15 cellular contexts compared by ENCODE assay signal in genomic region chr16:55222436-55222835, GRCh38.
A peak's percentile ranks its signal among the peaks of the same experiment; 100 is the strongest.
DNase-seq lines count a peak whose midpoint lies in the region; ATAC-seq and TF ChIP-seq lines count a peak whose summit lies in the region.
"Had no signal": no experiment of that assay in that cellular context is flagged by ENCODE, and none has a peak within 500 bp of the region (broad histone marks: within the 10 kb centered on the region; RNA-seq: fewer than 3 reads in every experiment).

No MANE protein-coding gene starts in this region.

- peaks cover 17% of the 10 kb centered on the region for H3K9me3 Mint-ChIP-seq in GM23338
- peaks cover 0 to 16% of the 10 kb centered on the region in 2 donors for H3K9me3 Mint-ChIP-seq in stimulated activated naive CD8-positive, alpha-beta T cell treated with anti-CD3 and anti-CD28 coated beads, Interleukin-15, amount 100 ng/mL, for 72 hours

- no peak for TF ChIP-seq EP300 in tibial nerve (IDR thresholded peaks at IDR 0.05)

- TF ChIP-seq CTCF in GM23338 (conservative IDR thresholded peaks at IDR 0.05; ENCODE audit: low read depth in 2 of 2) = no peak
- no peak for TF ChIP-seq CTCF in tibial nerve (IDR thresholded peaks at IDR 0.05)

- no peaks in the 10 kb centered on the region for H4K20me1 ChIP-seq in GM23338 (replicated peaks; ENCODE audit: insufficient read depth)

- H3K27me3 Mint-ChIP-seq in GM23338 (ENCODE audit: insufficient read depth, low read depth, poor library complexity) = no peaks in the 10 kb centered on the region
- H3K27me3 Mint-ChIP-seq in stimulated activated naive CD8-positive, alpha-beta T cell treated with anti-CD3 and anti-CD28 coated beads, Interleukin-15, amount 100 ng/mL, for 72 hours = peaks cover 15% of the 10 kb centered on the region

- H3K4me3 Mint-ChIP-seq in GM23338 = no peak overlapping the region
- no peak overlapping the region for H3K4me3 Mint-ChIP-seq in stimulated activated naive CD8-positive, alpha-beta T cell treated with anti-CD3 and anti-CD28 coated beads, Interleukin-15, amount 100 ng/mL, for 72 hours
- H3K4me3 Mint-ChIP-seq: CD4-positive, alpha-beta T cell; H9 had no signal

- H3K27ac Mint-ChIP-seq in GM23338 = no peak overlapping the region
- H3K27ac Mint-ChIP-seq in stimulated activated naive CD8-positive, alpha-beta T cell treated with anti-CD3 and anti-CD28 coated beads, Interleukin-15, amount 100 ng/mL, for 72 hours = no peak overlapping the region
- H3K27ac Mint-ChIP-seq: CD4-positive, alpha-beta T cell had no signal

- ATAC-seq in GM23338 (no peak), GM19467 (IDR thresholded peaks at IDR 0.05; ENCODE audit: unreplicated experiment) (no peak)
- ATAC-seq in stimulated activated naive CD8-positive, alpha-beta T cell treated with anti-CD3 and anti-CD28 coated beads, Interleukin-15, amount 100 ng/mL, for 72 hours = no peak
- ATAC-seq: A549 had no signal

- no peak overlapping the region for H3K27ac ChIP-seq in GM23338 (ENCODE audit: low read depth)
- no peak overlapping the region for H3K27ac ChIP-seq in tibial nerve
- H3K27ac ChIP-seq: A549, C4-2B, HL-60 had no signal

- H3K4me1 ChIP-seq in GM23338 (ENCODE audit: insufficient read depth) (peaks cover 11% of the 10 kb centered on the region), tibial nerve (no peaks in the 10 kb centered on the region)
- H3K4me1 ChIP-seq: A549, Caco-2 had no signal

- H3K4me2 ChIP-seq in GM23338 = no peak overlapping the region; the same call in 1 of the 2 replicates
- H3K4me2 ChIP-seq: A549 had no signal

- peak overlapping the region; percentile 59; the same call in 1 of the 2 replicates for H2AFZ ChIP-seq in GM23338

- H3K9me3 ChIP-seq in tibial nerve = peaks cover 0 to 13% (median 0%) of the 10 kb centered on the region in 4 donors

- DNase-seq in A172 (ENCODE audit: low spot score) = peak; percentile 4
- DNase-seq in GM23338 (ENCODE audit: low spot score) = no peak
- DNase-seq in NCI-H2227 (lab: John Stamatoyannopoulos, UW; ENCODE audit: unreplicated experiment) = peak; percentile 54
- peak; percentile 42 for DNase-seq in left kidney (ENCODE audit: low read depth, low spot score)
- no peak for DNase-seq in NCI-H774 (lab: John Stamatoyannopoulos, UW)
- no peak for DNase-seq in stimulated activated naive CD8-positive, alpha-beta T cell treated with anti-CD3 and anti-CD28 coated beads, Interleukin-15, amount 100 ng/mL, for 72 hours
- DNase-seq in tibial nerve (ENCODE audit: low spot score in 2 of 2) = no peak
- DNase-seq: AML-193; Caco-2; CD4-positive, alpha-beta T cell; H9 had no signal

- no peaks in the 10 kb centered on the region for H3K79me2 ChIP-seq in GM23338 (replicated peaks; ENCODE audit: insufficient read depth)

- H3F3A ChIP-seq in GM23338 (replicated peaks; ENCODE audit: low read depth) = no peaks in the 10 kb centered on the region

- no peaks in the 10 kb centered on the region; the same call in 1 of the 2 replicates for H3K9me2 ChIP-seq in GM23338 (ENCODE audit: insufficient read depth)

- H3K4me3 ChIP-seq in GM23338 (no peak overlapping the region), tibial nerve (no peak overlapping the region)
- H3K4me3 ChIP-seq: A549 had no signal

- H3K4me1 Mint-ChIP-seq in GM23338 = peaks cover 10% of the 10 kb centered on the region; the same call in 2 of the 3 replicates
- H3K4me1 Mint-ChIP-seq in stimulated activated naive CD8-positive, alpha-beta T cell treated with anti-CD3 and anti-CD28 coated beads, Interleukin-15, amount 100 ng/mL, for 72 hours = no peaks in the 10 kb centered on the region

- 41 to 44% methylated on average over 6 of the region's 6 CpGs for WGBS in tibial nerve, 2 donors

- TF ChIP-seq POLR2A in tibial nerve (IDR thresholded peaks at IDR 0.05) = no peak

- H3K36me3 ChIP-seq in GM23338 (ENCODE audit: insufficient read depth) = no peaks in the 10 kb centered on the region
- no peaks in the 10 kb centered on the region for H3K36me3 ChIP-seq in tibial nerve

- H3K27me3 ChIP-seq in GM23338 (ENCODE audit: insufficient read depth) = no peaks in the 10 kb centered on the region
- H3K27me3 ChIP-seq in tibial nerve = no peaks in the 10 kb centered on the region

- peaks cover 7% of the 10 kb centered on the region; the same call in 2 of the 3 replicates for H3K36me3 Mint-ChIP-seq in GM23338 (ENCODE audit: low read depth)

TF ChIP-seq in GM23338, 12 proteins besides CTCF, POLR2A, EP300 and RAD21:
- no peak for TF ChIP-seq REST (IDR thresholded peaks at IDR 0.05; ENCODE audit: unreplicated experiment)
- TF ChIP-seq EZH2 (IDR thresholded peaks at IDR 0.05; ENCODE audit: low read depth, unreplicated experiment) = no peak
- TF ChIP-seq ZNF114 (CRISPR knock-in tag; IDR thresholded peaks at IDR 0.05) = no peak
- no peak for TF ChIP-seq STAT1 (IDR thresholded peaks at IDR 0.05; ENCODE audit: unreplicated experiment)
- TF ChIP-seq CREB1 (CRISPR knock-in tag; IDR thresholded peaks at IDR 0.05; ENCODE audit: low read depth) = no peak
- no peak for TF ChIP-seq ZNF331 (CRISPR knock-in tag; IDR thresholded peaks at IDR 0.05; ENCODE audit: low read depth)

Comparison
In these comparisons a context has a peak if more than half of its experiments do, and no peak if none do; other contexts are left out.
1. DNase-seq: peak in A172 (single experiment), NCI-H2227 (single experiment) and left kidney (single experiment); none in GM23338 (single experiment), NCI-H774 (single experiment), stimulated activated naive CD8-positive, alpha-beta T cell treated with anti-CD3 and anti-CD28 coated beads, Interleukin-15, amount 100 ng/mL, for 72 hours (0 of 2) and tibial nerve (0 of 2).